ENCODE assay signal across 25 cellular contexts in genomic region chr1:72606216-72606615, GRCh38.
"Had no signal": no experiment of that assay in that cellular context is flagged by ENCODE, and none has a peak within 500 bp of the region (broad histone marks: within the 10 kb centered on the region; RNA-seq: fewer than 3 reads in every experiment).

No MANE protein-coding gene starts in this region.

- H3K27ac ChIP-seq: ascending aorta, cardiac muscle cell, PC-9, RWPE1, WERI-Rb-1 had no signal

- H3K9me3 ChIP-seq: ascending aorta, MG63 had no signal

- H3K27me3 ChIP-seq: ascending aorta, cardiac muscle cell, MG63 had no signal

- H3K4me1 ChIP-seq: ascending aorta had no signal

- H3K4me3 ChIP-seq: ascending aorta, cardiac muscle cell, MG63, PC-9 had no signal

- H3K4me2 ChIP-seq: PC-9 had no signal

- H2AFZ ChIP-seq: PC-9 had no signal

- ATAC-seq: activated CD8-positive, alpha-beta T cell treated with anti-CD3 and anti-CD28 coated beads for 36 hours; Right ventricle myocardium inferior had no signal

- DNase-seq: activated CD4-positive, alpha-beta T cell treated with anti-CD3 and anti-CD28 coated beads, Interleukin-2, amount 10 ng/mL, durations not matched to agents 24 days and 14 days; activated CD4-positive, alpha-beta T cell treated with anti-CD3 and anti-CD28 coated beads, Interleukin-2, amount 50 U/mL, for 4 hours; activated CD8-positive, alpha-beta T cell treated with anti-CD3 and anti-CD28 coated beads for 36 hours; activated gamma-delta T cell; activated naive CD4-positive, alpha-beta T cell treated with Interleukin-2 at 50 U/mL for 16 hours; activated naive CD8-positive, alpha-beta T cell treated with anti-CD3 and anti-CD28 coated beads, Interleukin-2, amount 10 ng/mL, durations not matched to agents 7 days and 5 days; activated T-cell treated with anti-CD3 and anti-CD28 coated beads, Interleukin-2, amount 50 U/mL, for 24 hours; amygdala; Kasumi-1; MG63; NCI-H1048; NCI-H1105 treated with DMSO at 0.1 percent for 48 hours; NCI-H1436; NCI-H1694; NCI-H2081; NCI-H345; NCI-H524 treated with DMSO at 0.1 percent for 48 hours; PC-9; SIG-M5; T1000; WERI-Rb-1 had no signal

- H3K36me3 ChIP-seq: ascending aorta, cardiac muscle cell, MG63, WERI-Rb-1 had no signal
